Comparison of ENCODE assay signal across 12 cellular contexts in the genomic region with DNA sequence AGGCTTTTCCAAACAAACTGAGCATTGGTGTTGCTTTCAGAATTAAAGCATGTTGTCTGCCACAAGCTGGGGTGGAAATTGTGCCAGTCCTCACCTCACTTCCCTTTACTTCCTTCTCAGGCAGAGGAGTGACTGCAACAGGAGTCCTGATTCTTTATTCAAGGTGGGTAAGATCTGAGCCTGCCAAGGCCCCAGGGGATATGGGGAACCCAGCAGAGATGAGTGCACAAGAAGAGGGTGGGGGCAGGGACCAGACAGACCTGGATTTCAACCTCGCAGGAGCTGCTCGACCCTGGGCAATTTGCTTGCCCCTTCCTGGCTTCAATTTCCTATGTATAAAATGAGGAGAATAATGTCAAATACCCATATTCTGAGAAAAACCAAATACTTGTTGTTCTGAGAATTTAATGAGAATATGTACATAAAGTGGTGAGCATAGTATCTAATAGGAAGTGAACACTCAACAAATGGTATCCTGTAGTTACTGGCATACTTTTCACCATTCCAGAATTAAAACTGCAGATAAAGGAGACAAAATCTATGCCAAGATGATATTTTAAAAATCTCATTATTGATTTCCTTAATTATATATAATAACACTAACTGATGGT.
"Had no signal": no experiment of that assay in that cellular context is flagged by ENCODE, and none has a peak within 500 bp of the region (broad histone marks: within the 10 kb centered on the region; RNA-seq: fewer than 3 reads in every experiment).

No MANE protein-coding gene starts in this region.

- DNase-seq: activated CD4-positive, CD25-positive, alpha-beta regulatory T cell treated with anti-CD3 and anti-CD28 coated beads, Interleukin-2, amount 50 U/mL, for 72 hours; activated gamma-delta T cell; activated naive CD8-positive, alpha-beta T cell treated with anti-CD3 and anti-CD28 coated beads for 36 hours; activated T-cell treated with anti-CD3 and anti-CD28 coated beads, Interleukin-2, amount 50 U/mL, for 24 hours; aorta; hypothalamus; left cardiac atrium; naive B cell; posterior cingulate gyrus; small intestine had no signal

- H3K4me3 ChIP-seq: esophagus muscularis mucosa, lung had no signal

- H3K9me3 Mint-ChIP-seq: activated naive CD8-positive, alpha-beta T cell treated with anti-CD3 and anti-CD28 coated beads for 36 hours; activated T-cell treated with anti-CD3 and anti-CD28 coated beads, Interleukin-2, amount 50 U/mL, for 24 hours; naive B cell had no signal

- H3K9me3 ChIP-seq: esophagus muscularis mucosa had no signal

- H3K27me3 ChIP-seq: esophagus muscularis mucosa had no signal

- H3K27ac Mint-ChIP-seq: activated naive CD8-positive, alpha-beta T cell treated with anti-CD3 and anti-CD28 coated beads for 36 hours; activated T-cell treated with anti-CD3 and anti-CD28 coated beads, Interleukin-2, amount 50 U/mL, for 24 hours; naive B cell had no signal

- H3K27ac ChIP-seq: esophagus muscularis mucosa had no signal

- H3K4me3 Mint-ChIP-seq: activated naive CD8-positive, alpha-beta T cell treated with anti-CD3 and anti-CD28 coated beads for 36 hours; activated T-cell treated with anti-CD3 and anti-CD28 coated beads, Interleukin-2, amount 50 U/mL, for 24 hours; naive B cell had no signal

- ATAC-seq: left cardiac atrium had no signal

- H3K27me3 Mint-ChIP-seq: activated naive CD8-positive, alpha-beta T cell treated with anti-CD3 and anti-CD28 coated beads for 36 hours; activated T-cell treated with anti-CD3 and anti-CD28 coated beads, Interleukin-2, amount 50 U/mL, for 24 hours; naive B cell had no signal
